Comparison of ENCODE assay signal across 1 cellular context in the genomic region with DNA sequence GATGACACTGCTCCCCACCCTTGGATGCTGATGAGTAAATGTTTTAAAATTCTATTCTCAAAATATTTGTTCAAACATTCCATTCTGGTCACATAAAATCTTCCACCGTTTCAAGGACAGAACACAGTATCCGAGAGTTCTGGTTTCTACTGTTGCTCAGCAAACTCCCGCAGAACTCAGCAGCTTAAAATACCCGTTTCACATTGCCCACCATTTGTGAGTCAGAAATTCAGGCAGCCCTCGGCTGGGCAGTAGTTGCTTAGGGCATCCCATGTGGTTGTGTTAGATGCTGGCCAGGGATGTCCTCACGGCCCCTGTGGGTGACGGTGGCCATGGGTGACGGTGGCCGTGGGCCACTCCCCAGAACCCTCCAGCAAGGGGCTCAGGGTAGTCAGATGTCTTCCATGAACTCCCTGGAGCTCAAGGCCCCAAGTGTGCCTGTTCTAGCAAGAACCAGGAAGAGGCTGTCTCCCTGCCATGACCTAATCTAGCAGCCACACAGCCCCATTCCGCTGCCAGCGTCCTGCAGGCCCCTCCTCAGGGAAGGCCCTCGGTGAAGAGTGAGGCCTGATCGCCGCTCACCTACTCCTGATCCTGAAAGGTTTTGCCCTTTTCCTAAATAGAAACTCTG.
TF ChIP-seq lines count a peak whose summit lies in the region.

No MANE protein-coding gene starts in this region.

TF ChIP-seq in SK-N-SH treated with all-trans-retinoic acid at 6 μM for 48 hours, 23 proteins besides CTCF, POLR2A, EP300 and RAD21 (continued from another document):
- no peak for TF ChIP-seq ZNF565 (CRISPR knock-in tag; conservative IDR thresholded peaks at IDR 0.05; ENCODE audit: low read depth)
- no peak for TF ChIP-seq OSR1 (CRISPR knock-in tag; IDR thresholded peaks at IDR 0.05)
- TF ChIP-seq PPARA (CRISPR knock-in tag; IDR thresholded peaks at IDR 0.05; ENCODE audit: borderline replicate concordance), result no peak
- no peak for TF ChIP-seq ESRRG (CRISPR knock-in tag; IDR thresholded peaks at IDR 0.05)
- TF ChIP-seq ISL1 (CRISPR knock-in tag; IDR thresholded peaks at IDR 0.05), result no peak
